In the genomic region with DNA sequence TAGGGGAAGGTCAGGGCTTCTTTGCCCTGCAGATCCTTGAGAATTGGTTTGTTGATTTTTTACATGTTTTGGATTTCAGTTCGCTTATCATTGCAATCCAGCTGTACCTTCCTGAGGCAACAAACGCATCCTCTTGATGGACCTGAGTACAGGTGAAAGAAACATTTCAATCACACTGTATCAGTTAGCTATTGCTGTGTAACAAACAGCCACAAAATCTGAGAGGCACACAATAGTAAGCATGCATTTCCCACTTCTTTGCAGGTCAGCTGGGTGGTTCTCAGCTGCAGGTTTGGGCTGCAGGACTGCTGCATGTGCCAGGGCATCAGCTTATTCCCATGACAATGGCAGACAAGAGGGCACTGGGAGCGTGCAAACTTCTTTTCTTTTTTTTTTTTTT, we compare ENCODE assay signal across 27 cellular contexts.
"Had no signal": no experiment of that assay in that cellular context is flagged by ENCODE, and none has a peak within 500 bp of the region (broad histone marks: within the 10 kb centered on the region; RNA-seq: fewer than 3 reads in every experiment).

No MANE protein-coding gene starts in this region.

- DNase-seq: colonic mucosa; cortex of kidney; dermis blood vessel endothelial cell; dorsolateral prefrontal cortex; effector CD4-positive, alpha-beta T cell; effector CD8-positive, alpha-beta T cell; effector memory CD4-positive, alpha-beta T cell; effector memory CD8-positive, alpha-beta T cell; endodermal cell; erythroblast; esophagus squamous epithelium; foreskin fibroblast; foreskin keratinocyte; foreskin melanocyte; gastrocnemius medialis; glutamatergic neuron; heart left ventricle; heart right ventricle had no signal

- H3K4me1 ChIP-seq: colonic mucosa, esophagus muscularis mucosa, esophagus squamous epithelium, foreskin keratinocyte, gastrocnemius medialis, gastroesophageal sphincter, heart left ventricle, heart right ventricle had no signal

- FAIRE-seq: colon, endometrium, endothelial cell of umbilical vein, frontal cortex had no signal

- H3K9me3 ChIP-seq: colonic mucosa, esophagus muscularis mucosa, esophagus squamous epithelium, gastrocnemius medialis, gastroesophageal sphincter, heart right ventricle had no signal

- H3K27me3 ChIP-seq: colonic mucosa, foreskin keratinocyte had no signal

- H3K27ac ChIP-seq: colonic mucosa, coronary artery, dorsolateral prefrontal cortex, epithelial cell of prostate, esophagus muscularis mucosa, esophagus squamous epithelium, foreskin keratinocyte, gastrocnemius medialis, gastroesophageal sphincter, heart left ventricle, heart right ventricle had no signal

- ATAC-seq: effector memory CD8-positive, alpha-beta T cell; esophagus mucosa; foreskin keratinocyte; gastrocnemius medialis; gastroesophageal sphincter; heart left ventricle; heart right ventricle had no signal

- H3K36me3 ChIP-seq: colonic mucosa, esophagus muscularis mucosa, esophagus squamous epithelium, gastrocnemius medialis, gastroesophageal sphincter, heart left ventricle, heart right ventricle had no signal

- H3K4me3 ChIP-seq: colonic mucosa, coronary artery, dorsolateral prefrontal cortex, esophagus muscularis mucosa, esophagus squamous epithelium, gastrocnemius medialis, gastroesophageal sphincter, heart left ventricle, heart right ventricle had no signal
